22 cellular contexts compared by ENCODE assay signal in genomic region chr16:11020388-11020787, GRCh38.
"Had no signal": no experiment of that assay in that cellular context is flagged by ENCODE, and none has a peak within 500 bp of the region (broad histone marks: within the 10 kb centered on the region; RNA-seq: fewer than 3 reads in every experiment).

No MANE protein-coding gene starts in this region.

- H3K36me3 ChIP-seq: neural progenitor cell had no signal

- H3K4me1 ChIP-seq: neural progenitor cell, testis had no signal

- H3K27me3 ChIP-seq: neural progenitor cell, right atrium auricular region, testis had no signal

- H3K4me3 Mint-ChIP-seq: activated naive CD8-positive, alpha-beta T cell treated with anti-CD3 and anti-CD28 coated beads, Interleukin-2, amount 10 ng/mL, durations not matched to agents 7 days and 5 days; activated T-cell treated with anti-CD3 and anti-CD28 coated beads, Interleukin-2, amount 50 U/mL, for 4 hours; central memory CD8-positive, alpha-beta T cell; naive thymus-derived CD4-positive, alpha-beta T cell; neural progenitor cell; T-helper 1 cell treated with Interleukin-12 subunit alpha and Interleukin-12 subunit beta and Interleukin-4 antibody, amounts not matched to agents 30 μg/mL and 1 μg/mL, for 36 hours had no signal

- H3K27me3 Mint-ChIP-seq: activated naive CD8-positive, alpha-beta T cell treated with anti-CD3 and anti-CD28 coated beads, Interleukin-2, amount 10 ng/mL, durations not matched to agents 7 days and 5 days; central memory CD8-positive, alpha-beta T cell; naive thymus-derived CD4-positive, alpha-beta T cell had no signal

- H3K27ac Mint-ChIP-seq: activated naive CD8-positive, alpha-beta T cell treated with anti-CD3 and anti-CD28 coated beads, Interleukin-2, amount 10 ng/mL, durations not matched to agents 7 days and 5 days; naive thymus-derived CD4-positive, alpha-beta T cell; T-helper 1 cell treated with Interleukin-12 subunit alpha and Interleukin-12 subunit beta and Interleukin-4 antibody, amounts not matched to agents 30 μg/mL and 1 μg/mL, for 36 hours had no signal

- DNase-seq: activated CD4-positive, alpha-beta T cell treated with anti-CD3 and anti-CD28 coated beads for 4 hours; activated CD4-positive, alpha-beta T cell treated with anti-CD3 and anti-CD28 coated beads, Interleukin-2, amount 50 U/mL, for 4 hours; activated CD8-positive, alpha-beta memory T cell treated with anti-CD3 and anti-CD28 coated beads, Interleukin-2, amount 50 U/mL, for 48 hours; activated naive CD4-positive, alpha-beta T cell; activated naive CD8-positive, alpha-beta T cell treated with anti-CD3 and anti-CD28 coated beads, Interleukin-2, amount 10 ng/mL, durations not matched to agents 7 days and 5 days; activated T-cell treated with anti-CD3 and anti-CD28 coated beads, Interleukin-2, amount 50 U/mL, for 4 hours; amniotic stem cell; effector CD4-positive, alpha-beta T cell; head of caudate nucleus; left cardiac atrium; midbrain; naive thymus-derived CD4-positive, alpha-beta T cell; stimulated activated naive CD4-positive, alpha-beta T cell treated with Interleukin-2 at 50 U/mL for 16 hours; SW 1271; T-helper 9 cell; testis; trophoblast cell had no signal

- H3K9me3 Mint-ChIP-seq: central memory CD8-positive, alpha-beta T cell; neural progenitor cell had no signal

- H3K4me1 Mint-ChIP-seq: central memory CD8-positive, alpha-beta T cell had no signal

- H3K9me3 ChIP-seq: testis had no signal

- ATAC-seq: activated T-cell treated with anti-CD3 and anti-CD28 coated beads, Interleukin-2, amount 50 U/mL, for 4 hours; naive thymus-derived CD4-positive, alpha-beta T cell had no signal

- H3K27ac ChIP-seq: neural progenitor cell, right atrium auricular region, testis, VCaP had no signal

- H3K4me3 ChIP-seq: neural progenitor cell, right atrium auricular region, testis had no signal
